In genomic region chr12:19642305-19642704, GRCh38 we compare ENCODE assay signal across 18 cellular contexts.
DNase-seq lines count a peak whose midpoint lies in the region; ATAC-seq, FAIRE-seq and TF ChIP-seq lines count a peak whose summit lies in the region.
"Had no signal": no experiment of that assay in that cellular context is flagged by ENCODE, and none has a peak within 500 bp of the region (broad histone marks: within the 10 kb centered on the region; RNA-seq: fewer than 3 reads in every experiment).

No MANE protein-coding gene starts in this region.

- 57% methylated on average over 4 of the region's 4 CpGs for WGBS in GM12878 (ENCODE audit: insufficient coverage, insufficient replicate concordance, low lambda C conversion rate, missing lambda C conversion rate)

- H3K4me1 ChIP-seq in GM12878 (ENCODE audit: control insufficient read depth, insufficient read depth, low read length) (no peaks in the 10 kb centered on the region), upper lobe of right lung (peaks cover 6% of the 10 kb centered on the region), OCI-LY7 (ENCODE audit: insufficient read depth, low read length, poor library complexity, severe bottlenecking) (no peaks in the 10 kb centered on the region)
- H3K4me1 ChIP-seq: BE2C, Caco-2, SJSA1 had no signal

- in situ Hi-C loops in GM12878 (cut with MboI) = no loop called here

- H3K36me3 ChIP-seq in GM12878 (ENCODE audit: control insufficient read depth in 2 of 2, insufficient read depth in 2 of 2, low read length in 1 of 2) = no peaks in the 10 kb centered on the region
- no peaks in the 10 kb centered on the region for H3K36me3 ChIP-seq in upper lobe of right lung
- no peaks in the 10 kb centered on the region for H3K36me3 ChIP-seq in OCI-LY7 (ENCODE audit: insufficient read depth, low read length)
- H3K36me3 ChIP-seq: BE2C, SJSA1 had no signal

- H3K27me3 ChIP-seq in GM12878 (replicated peaks in 1 of 2; ENCODE audit: control insufficient read depth in 2 of 2, insufficient read depth in 2 of 2, low read length in 1 of 2) (no peaks in the 10 kb centered on the region), upper lobe of right lung (no peaks in the 10 kb centered on the region)
- H3K27me3 ChIP-seq: SJSA1 had no signal

- no peak for TF ChIP-seq POLR2A in GM12878 (IDR thresholded peaks at IDR 0.05; ENCODE audit: low read depth, low read length)

- TF ChIP-seq CTCF in GM12878 (IDR thresholded peaks at IDR 0.05 in 2 of 3, conservative IDR thresholded peaks at IDR 0.05 in 1 of 3; ENCODE audit: control insufficient read depth in 2 of 3, extremely low read depth in 1 of 3, insufficient read depth in 1 of 3, low read depth in 3 of 3, low read length in 3 of 3) (no peak), upper lobe of right lung (IDR thresholded peaks at IDR 0.05) (no peak), OCI-LY7 (conservative IDR thresholded peaks at IDR 0.05; ENCODE audit: low read length) (no peak)

- RAD21 ChIA-PET in GM12878 (lab: Charles Lee; ENCODE audit: unreplicated experiment) = interaction anchor here (0.7 kb wide), 1 partner anchor 262 kb away, joined by 3 read pairs; no protein-coding TSS in a partner anchor

- FAIRE-seq in GM12878 (lab: Jason Lieb, UNC) = no peak
- FAIRE-seq: GM12891 had no signal

- TF ChIP-seq RAD21 in GM12878 (IDR thresholded peaks at IDR 0.05; ENCODE audit: insufficient read depth, low read depth, low read length) = no peak

- peak; percentile 7 for DNase-seq in NCI-H2029 (lab: John Stamatoyannopoulos, UW)
- no peak for DNase-seq in NCI-H2029 treated with DMSO at 0.1 percent for 48 hours (lab: John Stamatoyannopoulos, UW)
- DNase-seq in MV-4-11 (lab: John Stamatoyannopoulos, UW) = peak; percentile 90
- DNase-seq in GM12878 (ENCODE audit: low read depth, low spot score) = no peak
- no peak for DNase-seq in upper lobe of right lung
- DNase-seq in NCI-H1105 treated with DMSO at 0.1 percent for 48 hours (lab: John Stamatoyannopoulos, UW) = no peak
- no peak for DNase-seq in OCI-LY7 (ENCODE audit: low spot score)
- DNase-seq: BE2C; Caco-2; CD4-positive, CD25-positive, alpha-beta regulatory T cell; GF-D8; GOT3; NCI-H1417 treated with DMSO at 0.1 percent for 48 hours; NCI-H748 treated with DMSO at 0.1 percent for 48 hours had no signal

- H3K9ac ChIP-seq in GM12878 (ENCODE audit: control insufficient read depth, insufficient read depth, low read length) = no peak overlapping the region

- BruUV-seq in GM12878 (replicated peaks; lab: Mats Ljungman, UMichigan) = no TSS peak
- BruUV-seq in OCI-LY7 (replicated peaks; lab: Mats Ljungman, UMichigan) = no TSS peak

- H2AFZ ChIP-seq in GM12878 (ENCODE audit: control insufficient read depth, low read depth, low read length) (no peak overlapping the region), OCI-LY7 (ENCODE audit: low read length) (no peak overlapping the region)

- SMC1A ChIA-PET in GM12878 (lab: Charles Lee; ENCODE audit: uncharacterized antibody, unreplicated experiment) = no interaction called here

- H3K79me2 ChIP-seq in GM12878 (ENCODE audit: control insufficient read depth, insufficient read depth, low read length) (no peaks in the 10 kb centered on the region), OCI-LY7 (ENCODE audit: insufficient read depth, low read depth, low read length) (no peaks in the 10 kb centered on the region)

- CTCF ChIA-PET in GM12878 (lab: Yijun Ruan, JAX) = no interaction called here
- CTCF ChIA-PET in OCI-LY7 (lab: Charles Lee; ENCODE audit: unreplicated experiment) = no interaction called here

- H3K9me3 ChIP-seq in GM12878 (replicated peaks; ENCODE audit: control insufficient read depth, insufficient read depth, low read length) (peaks cover 3% of the 10 kb centered on the region; the same call in 2 of the 3 replicates), upper lobe of right lung (no peaks in the 10 kb centered on the region), OCI-LY7 (ENCODE audit: low read length) (no peaks in the 10 kb centered on the region)
- H3K9me3 ChIP-seq: BE2C, SJSA1 had no signal

- no peak for TF ChIP-seq EP300 in GM12878 (IDR thresholded peaks at IDR 0.05; ENCODE audit: borderline replicate concordance in 1 of 2, control insufficient read depth in 1 of 2, low read depth in 2 of 2, low read length in 2 of 2)

- no peaks in the 10 kb centered on the region for H4K20me1 ChIP-seq in GM12878 (ENCODE audit: control insufficient read depth, insufficient read depth)
- H4K20me1 ChIP-seq in OCI-LY7 (ENCODE audit: insufficient read depth, low read length) = no peaks in the 10 kb centered on the region

- ATAC-seq in GM12878 (peak; percentile 21), upper lobe of right lung (peak; percentile 40)
- ATAC-seq: HCT116, Panc1 had no signal

- H3K4me3 ChIP-seq in GM12878 = no peak overlapping the region
- no peak overlapping the region for H3K4me3 ChIP-seq in upper lobe of right lung
- H3K4me3 ChIP-seq in OCI-LY7 (ENCODE audit: low read depth, low read length, poor library complexity, severe bottlenecking) = no peak overlapping the region
- H3K4me3 ChIP-seq: SJSA1 had no signal

- H3K4me2 ChIP-seq in GM12878 (ENCODE audit: control insufficient read depth, insufficient read depth) (no peak overlapping the region), OCI-LY7 (ENCODE audit: low read length) (no peak overlapping the region)

- H3K27ac ChIP-seq in GM12878 (ENCODE audit: control insufficient read depth, insufficient read depth) = no peak overlapping the region
- H3K27ac ChIP-seq in upper lobe of right lung = no peak overlapping the region
- H3K27ac ChIP-seq in OCI-LY7 (ENCODE audit: low read depth, low read length, poor library complexity, severe bottlenecking) = no peak overlapping the region
- H3K27ac ChIP-seq: SJSA1 had no signal

- no peaks in the 10 kb centered on the region for H3K9me2 ChIP-seq in OCI-LY7 (ENCODE audit: insufficient read depth, low read length)

- POLR2A ChIA-PET in GM12878 (lab: Charles Lee) (no interaction called here), OCI-LY7 (lab: Charles Lee) (no interaction called here)

- intact Hi-C loops in GM12878 (cut with micrococcal nuclease; ENCODE audit: unreplicated experiment) (no loop called here), upper lobe of right lung (cut with DNase I) (no loop called here), OCI-LY7 (cut with micrococcal nuclease; ENCODE audit: unreplicated experiment) (no loop called here)

TF ChIP-seq in GM12878, 131 proteins besides CTCF, POLR2A, EP300 and RAD21 (continues in another document):
- TF ChIP-seq MTA3 (IDR thresholded peaks at IDR 0.05; ENCODE audit: borderline replicate concordance, low read length) = no peak
- no peak for TF ChIP-seq SRF (IDR thresholded peaks at IDR 0.05; ENCODE audit: low read depth in 2 of 2, low read length in 2 of 2)
- no peak for TF ChIP-seq SMAD5 (IDR thresholded peaks at IDR 0.05; ENCODE audit: low read depth)
- 0 out of 2 replicates have a peak, but pooled peaks have one; percentile 11 for TF ChIP-seq SPI1 (IDR thresholded peaks at IDR 0.05; ENCODE audit: borderline replicate concordance, insufficient read depth, low read depth, low read length)
- TF ChIP-seq E2F8 (IDR thresholded peaks at IDR 0.05; ENCODE audit: low read depth, partially characterized antibody) = no peak
- no peak for TF ChIP-seq ZNF622 (IDR thresholded peaks at IDR 0.05)
- no peak for TF ChIP-seq PAX8 (IDR thresholded peaks at IDR 0.05)
- TF ChIP-seq DPF2 (IDR thresholded peaks at IDR 0.05) = no peak
- peak; percentile 75 for TF ChIP-seq ZNF24 (IDR thresholded peaks at IDR 0.05)
- no peak for TF ChIP-seq EGR1 (IDR thresholded peaks at IDR 0.05; ENCODE audit: borderline replicate concordance in 1 of 2, low read depth in 2 of 2, low read length in 2 of 2)
- no peak for TF ChIP-seq NKRF (conservative IDR thresholded peaks at IDR 0.05)
- no peak for TF ChIP-seq ZNF384 (IDR thresholded peaks at IDR 0.05; ENCODE audit: borderline replicate concordance, low read depth, low read length)
- no peak for TF ChIP-seq RBBP5 (conservative IDR thresholded peaks at IDR 0.05)
- no peak for TF ChIP-seq ATF3 (IDR thresholded peaks at IDR 0.05; ENCODE audit: borderline replicate concordance, extremely low read depth, low read depth, low read length)

Comparison
In these comparisons a context has a peak if more than half of its experiments do, and no peak if none do; other contexts are left out.
1. DNase-seq: peak in NCI-H2029 (single experiment) and MV-4-11 (single experiment); none in NCI-H2029 treated with DMSO at 0.1 percent for 48 hours (single experiment), GM12878 (single experiment), upper lobe of right lung (single experiment), NCI-H1105 treated with DMSO at 0.1 percent for 48 hours (single experiment) and OCI-LY7 (single experiment).